Comparison of ENCODE assay signal across 20 cellular contexts in genomic region chr11:12362857-12363256, GRCh38. TPM values are rescaled to one million over a fixed set of nuclear protein-coding genes. Genes with fewer than 3 reads are reported as not detected.
DNase-seq lines count a peak whose midpoint lies in the region; ATAC-seq and TF ChIP-seq lines count a peak whose summit lies in the region.
"Had no signal": no experiment of that assay in that cellular context is flagged by ENCODE, and none has a peak within 500 bp of the region (broad histone marks: within the 10 kb centered on the region; RNA-seq: fewer than 3 reads in every experiment).

No MANE protein-coding gene starts in this region.

- H3K4me1 ChIP-seq in endodermal cell (ENCODE audit: control insufficient read depth, insufficient read depth, low read length) (peaks cover 17% of the 10 kb centered on the region), esophagus muscularis mucosa (peaks cover 2 to 12% (median 9%) of the 10 kb centered on the region in 4 donors), spleen (no peaks in the 10 kb centered on the region)
- H3K4me1 ChIP-seq: parathyroid adenoma, upper lobe of right lung had no signal

- H3K9me3 Mint-ChIP-seq in activated CD4-positive, alpha-beta T cell treated with anti-CD3 and anti-CD28 coated beads, Interleukin-2, amount 10 ng/mL, durations not matched to agents 7 days and 5 days, result peaks cover 10% of the 10 kb centered on the region
- H3K9me3 Mint-ChIP-seq in CD4-positive, alpha-beta T cell, result peaks cover 14% of the 10 kb centered on the region
- peaks cover 18% of the 10 kb centered on the region for H3K9me3 Mint-ChIP-seq in endodermal cell

- WGBS in endodermal cell (ENCODE audit: insufficient coverage in 1 of 2, insufficient read length in 1 of 2), 2 experiments, result 37 to 38% methylated on average over 2 of the region's 2 CpGs
- 45% methylated on average over 2 of the region's 2 CpGs for WGBS in esophagus muscularis mucosa
- 27 to 39% (median 33%) methylated on average over 2 of the region's 2 CpGs for WGBS in spleen, 5 donors

- no peaks in the 10 kb centered on the region for H3K36me3 ChIP-seq in endodermal cell (ENCODE audit: control insufficient read depth, insufficient read depth, low read length)
- no peaks in the 10 kb centered on the region for H3K36me3 ChIP-seq in esophagus muscularis mucosa
- no peaks in the 10 kb centered on the region for H3K36me3 ChIP-seq in spleen
- H3K36me3 ChIP-seq: upper lobe of right lung had no signal

- no peaks in the 10 kb centered on the region for H3K9me3 ChIP-seq in CD4-positive, alpha-beta T cell (ENCODE audit: control insufficient read depth, low read length)
- H3K9me3 ChIP-seq in endodermal cell (ENCODE audit: control insufficient read depth, low read length), result peaks cover 8% of the 10 kb centered on the region
- no peaks in the 10 kb centered on the region for H3K9me3 ChIP-seq in esophagus muscularis mucosa
- H3K9me3 ChIP-seq in spleen, result no peaks in the 10 kb centered on the region
- H3K9me3 ChIP-seq: upper lobe of right lung had no signal

- TF ChIP-seq CTCF in CD4-positive, alpha-beta T cell (IDR thresholded peaks at IDR 0.05), result no peak
- TF ChIP-seq CTCF in endodermal cell (conservative IDR thresholded peaks at IDR 0.05), result no peak
- no peak for TF ChIP-seq CTCF in esophagus muscularis mucosa (IDR thresholded peaks at IDR 0.05)
- TF ChIP-seq CTCF in spleen (IDR thresholded peaks at IDR 0.05 in 8 of 11, conservative IDR thresholded peaks at IDR 0.05 in 3 of 11), result no peak

- H3K4me3 ChIP-seq in endodermal cell (ENCODE audit: low read length) (peak overlapping the region; percentile 7), esophagus muscularis mucosa (no peak overlapping the region), spleen (no peak overlapping the region)
- H3K4me3 ChIP-seq: GM23248, skin epidermis, upper lobe of right lung had no signal

- H3K27me3 ChIP-seq in CD4-positive, alpha-beta T cell (ENCODE audit: control insufficient read depth, insufficient read depth, low read length), result no peaks in the 10 kb centered on the region
- H3K27me3 ChIP-seq in endodermal cell (ENCODE audit: control insufficient read depth, insufficient read depth, low read length, poor library complexity, severe bottlenecking) (no peaks in the 10 kb centered on the region), esophagus muscularis mucosa (no peaks in the 10 kb centered on the region), spleen (replicated peaks in 1 of 7) (peaks cover 0 to 12% (median 0%) of the 10 kb centered on the region in 7 donors)
- H3K27me3 ChIP-seq: upper lobe of right lung had no signal

- POLR2A ChIA-PET in activated CD4-positive, alpha-beta T cell treated with anti-CD3 and anti-CD28 coated beads, Interleukin-2, amount 10 ng/mL, durations not matched to agents 7 days and 5 days (lab: Charles Lee), result no interaction called here
- POLR2A ChIA-PET in CD4-positive, alpha-beta T cell (lab: Charles Lee), result interaction anchor here (0.9 kb wide), 1 partner anchor 14 kb away, joined by 4 read pairs; the partner anchor contains the start of gene PARVA

- H3K9ac ChIP-seq in endodermal cell (ENCODE audit: extremely low read depth, low read length, poor library complexity, severe bottlenecking), result no peak overlapping the region
- H3K9ac ChIP-seq: GM23248, parathyroid adenoma had no signal

- CTCF ChIA-PET in activated CD4-positive, alpha-beta T cell treated with anti-CD3 and anti-CD28 coated beads, Interleukin-2, amount 10 ng/mL, durations not matched to agents 7 days and 5 days (lab: Charles Lee), result interaction anchor here (0.6 to 1.4 kb wide), 4 partner anchors 12 to 526 kb away, joined by 3 to 5 read pairs (median 4); no protein-coding TSS in a partner anchor
- CTCF ChIA-PET in CD4-positive, alpha-beta T cell (lab: Charles Lee), result no interaction called here

- no peak for ATAC-seq in CD4-positive, alpha-beta T cell (ENCODE audit: poor library complexity)
- ATAC-seq: upper lobe of right lung had no signal

- no peak overlapping the region for H3K27ac Mint-ChIP-seq in activated CD4-positive, alpha-beta T cell treated with anti-CD3 and anti-CD28 coated beads, Interleukin-2, amount 10 ng/mL, durations not matched to agents 7 days and 5 days
- H3K27ac Mint-ChIP-seq in CD4-positive, alpha-beta T cell, result peak overlapping the region; percentile 69
- peak overlapping the region; percentile 70 for H3K27ac Mint-ChIP-seq in endodermal cell
- H3K27ac Mint-ChIP-seq: IgD-negative memory B cell had no signal

- no peak overlapping the region for H3K4me3 Mint-ChIP-seq in activated CD4-positive, alpha-beta T cell treated with anti-CD3 and anti-CD28 coated beads, Interleukin-2, amount 10 ng/mL, durations not matched to agents 7 days and 5 days
- H3K4me3 Mint-ChIP-seq in CD4-positive, alpha-beta T cell, result no peak overlapping the region
- H3K4me3 Mint-ChIP-seq in endodermal cell, result peak overlapping the region; percentile 7
- H3K4me3 Mint-ChIP-seq: CD14-positive monocyte, IgD-negative memory B cell had no signal

- DNase-seq in activated CD4-positive, alpha-beta T cell treated with anti-CD3 and anti-CD28 coated beads, Interleukin-2, amount 10 ng/mL, durations not matched to agents 7 days and 5 days, result peak; percentile 11
- no peak for DNase-seq in activated CD4-positive, alpha-beta T cell treated with anti-CD3 and anti-CD28 coated beads for 1 hour
- no peak for DNase-seq in CD4-positive, alpha-beta T cell
- DNase-seq in RPMI7951 (ENCODE audit: low read depth) (peak; percentile 19), endodermal cell (no peak), OCI-M1 (lab: John Stamatoyannopoulos, UW) (no peak), esophagus muscularis mucosa (ENCODE audit: extremely low spot score) (no peak), spleen (no peak)
- DNase-seq: activated CD4-positive, alpha-beta T cell treated with anti-CD3 and anti-CD28 coated beads for 48 hours; GM23248; left colon; NCI-H774; retina; SIG-M5; stimulated activated naive CD4-positive, alpha-beta T cell treated with Interleukin-2 at 50 U/mL for 16 hours; upper lobe of right lung had no signal

- TF ChIP-seq POLR2A in esophagus muscularis mucosa (IDR thresholded peaks at IDR 0.05; ENCODE audit: low read depth), result no peak
- no peak for TF ChIP-seq POLR2A in spleen (IDR thresholded peaks at IDR 0.05)

- intact Hi-C loops in CD4-positive, alpha-beta T cell (cut with DNase I, micrococcal nuclease), result loop anchor here in 1 of 2 experiments (5.0 kb wide), 1 partner anchor 1481 kb away; no protein-coding TSS in a partner anchor
- intact Hi-C loops in esophagus muscularis mucosa (cut with DNase I) (no loop called here), spleen (cut with DNase I; ENCODE audit: low total_unique reads) (no loop called here)

- H3K27me3 Mint-ChIP-seq in activated CD4-positive, alpha-beta T cell treated with anti-CD3 and anti-CD28 coated beads, Interleukin-2, amount 10 ng/mL, durations not matched to agents 7 days and 5 days, result peaks cover 1% of the 10 kb centered on the region
- no peaks in the 10 kb centered on the region for H3K27me3 Mint-ChIP-seq in CD4-positive, alpha-beta T cell
- H3K27me3 Mint-ChIP-seq in endodermal cell (ENCODE audit: insufficient read depth), result no peaks in the 10 kb centered on the region

- TF ChIP-seq EP300 in esophagus muscularis mucosa (IDR thresholded peaks at IDR 0.05), result no peak

- no peak overlapping the region for H3K27ac ChIP-seq in CD4-positive, alpha-beta T cell (ENCODE audit: low read depth, low read length)
- no peak overlapping the region for H3K27ac ChIP-seq in endodermal cell (ENCODE audit: low read depth, low read length)
- H3K27ac ChIP-seq in esophagus muscularis mucosa (replicated peaks in 1 of 4), result no peak overlapping the region
- H3K27ac ChIP-seq in spleen, result no peak overlapping the region
- H3K27ac ChIP-seq: GM23248, parathyroid adenoma, skin epidermis, upper lobe of right lung had no signal

- peaks cover 45% of the 10 kb centered on the region for H3K4me1 Mint-ChIP-seq in activated CD4-positive, alpha-beta T cell treated with anti-CD3 and anti-CD28 coated beads, Interleukin-2, amount 10 ng/mL, durations not matched to agents 7 days and 5 days
- peaks cover 82% of the 10 kb centered on the region for H3K4me1 Mint-ChIP-seq in CD4-positive, alpha-beta T cell (ENCODE audit: low read depth)
- H3K4me1 Mint-ChIP-seq in endodermal cell, result peaks cover 64% of the 10 kb centered on the region
- H3K4me1 Mint-ChIP-seq: CD14-positive monocyte, IgD-negative memory B cell had no signal

- peaks cover 16% of the 10 kb centered on the region for H3K36me3 Mint-ChIP-seq in activated CD4-positive, alpha-beta T cell treated with anti-CD3 and anti-CD28 coated beads, Interleukin-2, amount 10 ng/mL, durations not matched to agents 7 days and 5 days (ENCODE audit: low read depth)
- H3K36me3 Mint-ChIP-seq in CD4-positive, alpha-beta T cell (ENCODE audit: low read depth), result peaks cover 19% of the 10 kb centered on the region
- peaks cover 4% of the 10 kb centered on the region for H3K36me3 Mint-ChIP-seq in endodermal cell (ENCODE audit: low read depth)
- H3K36me3 Mint-ChIP-seq: IgD-negative memory B cell had no signal

RNA-seq across cellular contexts. Expression of gene PARVA, which starts 14.5 kb away (rescaled TPM):
- total RNA-seq in activated CD4-positive, alpha-beta T cell treated with anti-CD3 and anti-CD28 coated beads, Interleukin-2, amount 10 ng/mL, durations not matched to agents 7 days and 5 days, result under 1 TPM in 1 of 2 experiments, not detected in 1; 0.22 TPM
- under 1 TPM; 0.08 to 0.98 TPM for total RNA-seq in CD4-positive, alpha-beta T cell
- total RNA-seq in RPMI7951 (2014; rRNA removed; shearing (Covaris generic)), result 31.1 and 47.8 TPM in 2 replicates
- total RNA-seq in endodermal cell (10 to 100 TPM; 27.3 to 37.3 TPM), esophagus muscularis mucosa (100 to 1,000 TPM; 181 to 228 (median 210) TPM), spleen (10 to 100 TPM; 14.6 to 56.6 (median 26.9) TPM)
- polyA plus RNA-seq in endodermal cell (2013, experiment 1 of 2), result 23.2 TPM
- polyA plus RNA-seq in endodermal cell (2013, experiment 2 of 2), result 21.9 TPM
- 1 to 10 TPM; 3.8 to 5.8 (median 4.5) TPM for polyA plus RNA-seq in spleen
- polyA plus RNA-seq: CD14-positive monocyte, IgD-negative memory B cell had no signal

Comparison
In these comparisons a context has a peak if more than half of its experiments do, and no peak if none do; other contexts are left out.
1. DNase-seq: peak in activated CD4-positive, alpha-beta T cell treated with anti-CD3 and anti-CD28 coated beads, Interleukin-2, amount 10 ng/mL, durations not matched to agents 7 days and 5 days (single experiment) and RPMI7951 (single experiment); none in activated CD4-positive, alpha-beta T cell treated with anti-CD3 and anti-CD28 coated beads for 1 hour (single experiment), CD4-positive, alpha-beta T cell (0 of 10), endodermal cell (single experiment), OCI-M1 (single experiment), esophagus muscularis mucosa (single experiment) and spleen (single experiment).
2. RNA of gene PARVA, which starts 14.5 kb away (total RNA-seq): 181 to 228 TPM in esophagus muscularis mucosa, 31.1 to 47.8 TPM in RPMI7951, 27.3 to 37.3 TPM in endodermal cell and 14.6 to 56.6 TPM in spleen; 0.08 to 0.98 TPM in CD4-positive, alpha-beta T cell and 0.22 TPM in activated CD4-positive, alpha-beta T cell treated with anti-CD3 and anti-CD28 coated beads, Interleukin-2, amount 10 ng/mL, durations not matched to agents 7 days and 5 days; every median in the first group is over 4 times any median in the second.